In the genomic region with DNA sequence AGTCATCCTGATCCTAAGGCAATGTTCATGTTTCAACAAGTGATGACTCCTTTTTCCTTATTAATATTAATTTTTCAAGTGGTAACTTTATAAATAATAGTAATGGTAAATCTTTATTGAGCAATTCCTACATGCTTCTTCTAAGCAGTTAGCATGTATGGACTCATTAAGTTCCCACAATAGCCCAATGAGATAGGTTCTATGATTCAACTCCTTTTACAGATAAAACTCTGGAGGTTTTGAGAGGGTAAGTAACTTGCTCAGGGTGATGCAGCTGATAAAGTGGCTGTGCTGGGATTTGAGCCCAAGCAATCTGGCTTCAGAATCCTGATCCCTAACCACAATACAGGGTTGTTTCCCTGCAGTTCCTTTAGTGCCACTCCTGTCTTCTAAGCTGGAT, we compare ENCODE assay signal across 26 cellular contexts.
"Had no signal": no experiment of that assay in that cellular context is flagged by ENCODE, and none has a peak within 500 bp of the region (broad histone marks: within the 10 kb centered on the region; RNA-seq: fewer than 3 reads in every experiment).

No MANE protein-coding gene starts in this region.

- H3K4me3 ChIP-seq: left lung, lower lobe of right lung, pancreas, prostate gland, skin epidermis, stomach, thoracic aorta, tibial artery, upper lobe of left lung, vagina had no signal

- H3K36me3 ChIP-seq: left lung, lower lobe of right lung, pancreas, prostate gland, stomach, thoracic aorta, tibial artery, upper lobe of left lung, vagina had no signal

- H3K27me3 ChIP-seq: pancreas, tibial artery, upper lobe of left lung, vagina had no signal

- ATAC-seq: left colon; left lung; lower lobe of right lung; naive thymus-derived CD8-positive, alpha-beta T cell; pancreas; right cardiac atrium; sciatic nerve; stimulated activated naive B cell treated with anti-CD40 and anti-IgM and Interleukin-4, amounts not matched to agents 10 μg/mL and 1 μg/mL and 100 μg/mL, for 72 hours; stimulated activated naive CD8-positive, alpha-beta T cell treated with anti-CD3 and anti-CD28 coated beads, Interleukin-15, Interleukin-2, amounts not matched to agents 100 U/mL and 50 U/mL, for 24 hours had no signal

- H3K9me3 ChIP-seq: pancreas, prostate gland, thoracic aorta, tibial artery, upper lobe of left lung, vagina had no signal

- DNase-seq: immature natural killer cell; kidney; left colon; left lung; lower lobe of right lung; mammary epithelial cell; mesenchymal stem cell; naive thymus-derived CD8-positive, alpha-beta T cell; nucleus accumbens; pancreas; retina; right cardiac atrium; stimulated activated CD4-positive, alpha-beta T cell treated with anti-CD3 and anti-CD28 coated beads, Interleukin-12 subunit alpha, Interleukin-12 subunit beta, amount 100 ng/mL, for 4 hours; stimulated activated CD4-positive, alpha-beta T cell treated with anti-CD3 and anti-CD28 coated beads, Interleukin-15, amount 100 ng/mL, for 24 hours; stimulated activated CD4-positive, alpha-beta T cell treated with anti-CD3 and anti-CD28 coated beads, Interleukin-2, amount 100 ng/mL, for 24 hours; stimulated activated CD4-positive, alpha-beta T cell treated with anti-CD3 and anti-CD28 coated beads, Interleukin-4, amount 100 ng/mL, for 1 hour; stimulated activated naive B cell treated with anti-CD40 and anti-IgM and Interleukin-4, amounts not matched to agents 10 μg/mL and 1 μg/mL and 100 μg/mL, for 72 hours; stimulated activated naive CD8-positive, alpha-beta T cell treated with anti-CD3 and anti-CD28 coated beads, Interleukin-15, Interleukin-2, amounts not matched to agents 100 U/mL and 50 U/mL, for 24 hours; stomach; tibial artery; upper lobe of left lung had no signal

- H3K27ac ChIP-seq: left lung, lower lobe of right lung, pancreas, prostate gland, stomach, thoracic aorta, tibial artery, upper lobe of left lung, vagina had no signal

- H3K4me1 ChIP-seq: left lung, lower lobe of right lung, pancreas, prostate gland, stomach, upper lobe of left lung had no signal
